In genomic region chr3:56868706-56869105, GRCh38 we compare ENCODE assay signal across 15 cellular contexts.
"Had no signal": no experiment of that assay in that cellular context is flagged by ENCODE, and none has a peak within 500 bp of the region (broad histone marks: within the 10 kb centered on the region; RNA-seq: fewer than 3 reads in every experiment).

No MANE protein-coding gene starts in this region.

- H3K36me3 ChIP-seq: ascending aorta, left lung, neutrophil, suprapubic skin had no signal

- H3K27ac ChIP-seq: ascending aorta, left lung, neutrophil, skin epidermis, suprapubic skin had no signal

- H3K4me3 ChIP-seq: ascending aorta, left lung, skin epidermis, suprapubic skin had no signal

- H3K4me3 Mint-ChIP-seq: naive B cell, type B pancreatic cell had no signal

- H3K27ac Mint-ChIP-seq: naive B cell, type B pancreatic cell had no signal

- H3K9me3 ChIP-seq: ascending aorta, left lung, neutrophil, suprapubic skin had no signal

- DNase-seq: activated CD4-positive, alpha-beta T cell treated with anti-CD3 and anti-CD28 coated beads, Interleukin-2, amount 50 U/mL, for 4 hours; activated CD8-positive, alpha-beta memory T cell treated with anti-CD3 and anti-CD28 coated beads, Interleukin-2, amount 10 ng/mL, durations not matched to agents 7 days and 5 days; hippocampal formation; left lung; naive B cell; posterior cingulate gyrus; right cardiac atrium; stimulated activated CD4-positive, alpha-beta T cell treated with anti-CD3 and anti-CD28 coated beads, Interleukin-15, amount 100 ng/mL, for 24 hours; stimulated activated CD4-positive, alpha-beta T cell treated with anti-CD3 and anti-CD28 coated beads, Interleukin-4, amount 100 ng/mL, for 1 hour; stimulated activated naive CD4-positive, alpha-beta T cell had no signal

- H3K27me3 Mint-ChIP-seq: activated CD8-positive, alpha-beta memory T cell treated with anti-CD3 and anti-CD28 coated beads, Interleukin-2, amount 10 ng/mL, durations not matched to agents 7 days and 5 days; naive B cell; type B pancreatic cell had no signal

- H3K4me1 ChIP-seq: ascending aorta, left lung, suprapubic skin had no signal

- H3K4me1 Mint-ChIP-seq: naive B cell had no signal

- H3K36me3 Mint-ChIP-seq: type B pancreatic cell had no signal

- ATAC-seq: left lung, right cardiac atrium had no signal

- H3K27me3 ChIP-seq: ascending aorta, left lung, neutrophil, suprapubic skin had no signal
